Comparison of ENCODE assay signal across 2 cellular contexts in the genomic region with DNA sequence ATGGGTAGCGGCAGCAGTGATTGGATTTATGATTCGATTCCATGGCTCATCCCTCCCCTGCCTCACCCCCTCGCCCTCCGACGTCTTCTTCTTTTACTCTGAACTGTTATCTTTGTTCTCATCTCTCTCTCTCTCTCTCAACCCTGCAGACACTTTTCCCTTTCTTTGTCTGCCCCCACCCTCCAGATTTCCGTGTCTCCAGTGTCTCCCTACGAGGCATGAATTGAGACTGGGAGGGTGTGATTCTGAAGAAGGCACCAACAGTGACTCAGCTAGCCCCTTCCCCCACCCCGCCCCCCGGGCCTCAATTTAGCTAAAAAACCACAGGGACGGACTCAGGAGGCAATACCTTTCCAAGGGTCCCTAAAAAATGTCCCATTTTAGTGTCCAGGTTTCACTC.
TF ChIP-seq lines count a peak whose summit lies in the region.

No MANE protein-coding gene starts in this region.

TF ChIP-seq in GM23338, 12 proteins besides CTCF, POLR2A, EP300 and RAD21 (continues in another document):
- no peak for TF ChIP-seq POLR2AphosphoS5 (IDR thresholded peaks at IDR 0.05; ENCODE audit: low read depth)
- TF ChIP-seq, protein P1, sequence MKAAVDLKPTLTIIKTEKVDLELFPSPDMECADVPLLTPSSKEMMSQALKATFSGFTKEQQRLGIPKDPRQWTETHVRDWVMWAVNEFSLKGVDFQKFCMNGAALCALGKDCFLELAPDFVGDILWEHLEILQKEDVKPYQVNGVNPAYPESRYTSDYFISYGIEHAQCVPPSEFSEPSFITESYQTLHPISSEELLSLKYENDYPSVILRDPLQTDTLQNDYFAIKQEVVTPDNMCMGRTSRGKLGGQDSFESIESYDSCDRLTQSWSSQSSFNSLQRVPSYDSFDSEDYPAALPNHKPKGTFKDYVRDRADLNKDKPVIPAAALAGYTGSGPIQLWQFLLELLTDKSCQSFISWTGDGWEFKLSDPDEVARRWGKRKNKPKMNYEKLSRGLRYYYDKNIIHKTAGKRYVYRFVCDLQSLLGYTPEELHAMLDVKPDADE (IDR thresholded peaks at IDR 0.05), result no peak
- TF ChIP-seq STAT1 (IDR thresholded peaks at IDR 0.05; ENCODE audit: unreplicated experiment), result no peak
- TF ChIP-seq, protein P2, sequence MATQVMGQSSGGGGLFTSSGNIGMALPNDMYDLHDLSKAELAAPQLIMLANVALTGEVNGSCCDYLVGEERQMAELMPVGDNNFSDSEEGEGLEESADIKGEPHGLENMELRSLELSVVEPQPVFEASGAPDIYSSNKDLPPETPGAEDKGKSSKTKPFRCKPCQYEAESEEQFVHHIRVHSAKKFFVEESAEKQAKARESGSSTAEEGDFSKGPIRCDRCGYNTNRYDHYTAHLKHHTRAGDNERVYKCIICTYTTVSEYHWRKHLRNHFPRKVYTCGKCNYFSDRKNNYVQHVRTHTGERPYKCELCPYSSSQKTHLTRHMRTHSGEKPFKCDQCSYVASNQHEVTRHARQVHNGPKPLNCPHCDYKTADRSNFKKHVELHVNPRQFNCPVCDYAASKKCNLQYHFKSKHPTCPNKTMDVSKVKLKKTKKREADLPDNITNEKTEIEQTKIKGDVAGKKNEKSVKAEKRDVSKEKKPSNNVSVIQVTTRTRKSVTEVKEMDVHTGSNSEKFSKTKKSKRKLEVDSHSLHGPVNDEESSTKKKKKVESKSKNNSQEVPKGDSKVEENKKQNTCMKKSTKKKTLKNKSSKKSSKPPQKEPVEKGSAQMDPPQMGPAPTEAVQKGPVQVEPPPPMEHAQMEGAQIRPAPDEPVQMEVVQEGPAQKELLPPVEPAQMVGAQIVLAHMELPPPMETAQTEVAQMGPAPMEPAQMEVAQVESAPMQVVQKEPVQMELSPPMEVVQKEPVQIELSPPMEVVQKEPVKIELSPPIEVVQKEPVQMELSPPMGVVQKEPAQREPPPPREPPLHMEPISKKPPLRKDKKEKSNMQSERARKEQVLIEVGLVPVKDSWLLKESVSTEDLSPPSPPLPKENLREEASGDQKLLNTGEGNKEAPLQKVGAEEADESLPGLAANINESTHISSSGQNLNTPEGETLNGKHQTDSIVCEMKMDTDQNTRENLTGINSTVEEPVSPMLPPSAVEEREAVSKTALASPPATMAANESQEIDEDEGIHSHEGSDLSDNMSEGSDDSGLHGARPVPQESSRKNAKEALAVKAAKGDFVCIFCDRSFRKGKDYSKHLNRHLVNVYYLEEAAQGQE (IDR thresholded peaks at IDR 0.05; ENCODE audit: unreplicated experiment), result no peak
- TF ChIP-seq NANOG (IDR thresholded peaks at IDR 0.05; ENCODE audit: borderline replicate concordance), result no peak
- no peak for TF ChIP-seq EZH2phosphoT487 (IDR thresholded peaks at IDR 0.05; ENCODE audit: unreplicated experiment)
- TF ChIP-seq, protein P3, sequence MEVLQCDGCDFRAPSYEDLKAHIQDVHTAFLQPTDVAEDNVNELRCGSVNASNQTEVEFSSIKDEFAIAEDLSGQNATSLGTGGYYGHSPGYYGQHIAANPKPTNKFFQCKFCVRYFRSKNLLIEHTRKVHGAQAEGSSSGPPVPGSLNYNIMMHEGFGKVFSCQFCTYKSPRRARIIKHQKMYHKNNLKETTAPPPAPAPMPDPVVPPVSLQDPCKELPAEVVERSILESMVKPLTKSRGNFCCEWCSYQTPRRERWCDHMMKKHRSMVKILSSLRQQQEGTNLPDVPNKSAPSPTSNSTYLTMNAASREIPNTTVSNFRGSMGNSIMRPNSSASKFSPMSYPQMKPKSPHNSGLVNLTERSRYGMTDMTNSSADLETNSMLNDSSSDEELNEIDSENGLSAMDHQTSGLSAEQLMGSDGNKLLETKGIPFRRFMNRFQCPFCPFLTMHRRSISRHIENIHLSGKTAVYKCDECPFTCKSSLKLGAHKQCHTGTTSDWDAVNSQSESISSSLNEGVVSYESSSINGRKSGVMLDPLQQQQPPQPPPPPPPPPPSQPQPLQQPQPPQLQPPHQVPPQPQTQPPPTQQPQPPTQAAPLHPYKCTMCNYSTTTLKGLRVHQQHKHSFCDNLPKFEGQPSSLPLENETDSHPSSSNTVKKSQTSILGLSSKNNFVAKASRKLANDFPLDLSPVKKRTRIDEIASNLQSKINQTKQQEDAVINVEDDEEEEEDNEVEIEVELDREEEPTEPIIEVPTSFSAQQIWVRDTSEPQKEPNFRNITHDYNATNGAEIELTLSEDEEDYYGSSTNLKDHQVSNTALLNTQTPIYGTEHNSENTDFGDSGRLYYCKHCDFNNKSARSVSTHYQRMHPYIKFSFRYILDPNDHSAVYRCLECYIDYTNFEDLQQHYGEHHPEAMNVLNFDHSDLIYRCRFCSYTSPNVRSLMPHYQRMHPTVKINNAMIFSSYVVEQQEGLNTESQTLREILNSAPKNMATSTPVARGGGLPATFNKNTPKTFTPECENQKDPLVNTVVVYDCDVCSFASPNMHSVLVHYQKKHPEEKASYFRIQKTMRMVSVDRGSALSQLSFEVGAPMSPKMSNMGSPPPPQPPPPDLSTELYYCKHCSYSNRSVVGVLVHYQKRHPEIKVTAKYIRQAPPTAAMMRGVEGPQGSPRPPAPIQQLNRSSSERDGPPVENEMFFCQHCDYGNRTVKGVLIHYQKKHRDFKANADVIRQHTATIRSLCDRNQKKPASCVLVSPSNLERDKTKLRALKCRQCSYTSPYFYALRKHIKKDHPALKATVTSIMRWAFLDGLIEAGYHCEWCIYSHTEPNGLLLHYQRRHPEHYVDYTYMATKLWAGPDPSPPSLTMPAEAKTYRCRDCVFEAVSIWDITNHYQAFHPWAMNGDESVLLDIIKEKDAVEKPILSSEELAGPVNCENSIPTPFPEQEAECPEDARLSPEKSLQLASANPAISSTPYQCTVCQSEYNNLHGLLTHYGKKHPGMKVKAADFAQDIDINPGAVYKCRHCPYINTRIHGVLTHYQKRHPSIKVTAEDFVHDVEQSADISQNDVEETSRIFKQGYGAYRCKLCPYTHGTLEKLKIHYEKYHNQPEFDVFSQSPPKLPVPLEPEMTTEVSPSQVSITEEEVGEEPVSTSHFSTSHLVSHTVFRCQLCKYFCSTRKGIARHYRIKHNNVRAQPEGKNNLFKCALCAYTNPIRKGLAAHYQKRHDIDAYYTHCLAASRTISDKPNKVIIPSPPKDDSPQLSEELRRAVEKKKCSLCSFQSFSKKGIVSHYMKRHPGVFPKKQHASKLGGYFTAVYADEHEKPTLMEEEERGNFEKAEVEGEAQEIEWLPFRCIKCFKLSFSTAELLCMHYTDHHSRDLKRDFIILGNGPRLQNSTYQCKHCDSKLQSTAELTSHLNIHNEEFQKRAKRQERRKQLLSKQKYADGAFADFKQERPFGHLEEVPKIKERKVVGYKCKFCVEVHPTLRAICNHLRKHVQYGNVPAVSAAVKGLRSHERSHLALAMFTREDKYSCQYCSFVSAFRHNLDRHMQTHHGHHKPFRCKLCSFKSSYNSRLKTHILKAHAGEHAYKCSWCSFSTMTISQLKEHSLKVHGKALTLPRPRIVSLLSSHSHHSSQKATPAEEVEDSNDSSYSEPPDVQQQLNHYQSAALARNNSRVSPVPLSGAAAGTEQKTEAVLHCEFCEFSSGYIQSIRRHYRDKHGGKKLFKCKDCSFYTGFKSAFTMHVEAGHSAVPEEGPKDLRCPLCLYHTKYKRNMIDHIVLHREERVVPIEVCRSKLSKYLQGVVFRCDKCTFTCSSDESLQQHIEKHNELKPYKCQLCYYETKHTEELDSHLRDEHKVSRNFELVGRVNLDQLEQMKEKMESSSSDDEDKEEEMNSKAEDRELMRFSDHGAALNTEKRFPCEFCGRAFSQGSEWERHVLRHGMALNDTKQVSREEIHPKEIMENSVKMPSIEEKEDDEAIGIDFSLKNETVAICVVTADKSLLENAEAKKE (CRISPR knock-in tag; IDR thresholded peaks at IDR 0.05), result no peak
- TF ChIP-seq JUNB (IDR thresholded peaks at IDR 0.05; ENCODE audit: unreplicated experiment), result no peak
- no peak for TF ChIP-seq CREB1 (CRISPR knock-in tag; IDR thresholded peaks at IDR 0.05; ENCODE audit: low read depth)
- TF ChIP-seq ZNF114 (CRISPR knock-in tag; IDR thresholded peaks at IDR 0.05), result no peak

TF ChIP-seq in K562, 482 proteins besides CTCF, POLR2A, EP300 and RAD21:
- TF ChIP-seq, protein P4, sequence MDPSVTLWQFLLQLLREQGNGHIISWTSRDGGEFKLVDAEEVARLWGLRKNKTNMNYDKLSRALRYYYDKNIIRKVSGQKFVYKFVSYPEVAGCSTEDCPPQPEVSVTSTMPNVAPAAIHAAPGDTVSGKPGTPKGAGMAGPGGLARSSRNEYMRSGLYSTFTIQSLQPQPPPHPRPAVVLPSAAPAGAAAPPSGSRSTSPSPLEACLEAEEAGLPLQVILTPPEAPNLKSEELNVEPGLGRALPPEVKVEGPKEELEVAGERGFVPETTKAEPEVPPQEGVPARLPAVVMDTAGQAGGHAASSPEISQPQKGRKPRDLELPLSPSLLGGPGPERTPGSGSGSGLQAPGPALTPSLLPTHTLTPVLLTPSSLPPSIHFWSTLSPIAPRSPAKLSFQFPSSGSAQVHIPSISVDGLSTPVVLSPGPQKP (CRISPR knock-in tag; IDR thresholded peaks at IDR 0.05), result no peak
- TF ChIP-seq NFIC (IDR thresholded peaks at IDR 0.05) (no peak), RFX5 (IDR thresholded peaks at IDR 0.05; ENCODE audit: low read depth, low read length) (no peak), ZNF76 (CRISPR knock-in tag; IDR thresholded peaks at IDR 0.05; ENCODE audit: borderline replicate concordance) (no peak), BCL6 (CRISPR knock-in tag; IDR thresholded peaks at IDR 0.05) (no peak), NCOR1 (IDR thresholded peaks at IDR 0.05) (no peak), GABPA (tag; conservative IDR thresholded peaks at IDR 0.05; ENCODE audit: low read depth) (no peak), TGIF2 (CRISPR knock-in tag; IDR thresholded peaks at IDR 0.05) (no peak), HMG20B (CRISPR knock-in tag; IDR thresholded peaks at IDR 0.05) (no peak), MAFK (IDR thresholded peaks at IDR 0.05; ENCODE audit: low read length) (no peak), HMGN3 (IDR thresholded peaks at IDR 0.05; ENCODE audit: borderline replicate concordance, extremely low read depth, insufficient read length, low read depth, low read length) (no peak), RFX7 (CRISPR knock-in tag; IDR thresholded peaks at IDR 0.05) (no peak), YY1 (IDR thresholded peaks at IDR 0.05; ENCODE audit: borderline replicate concordance in 1 of 3, control insufficient read depth in 1 of 3, extremely low read depth in 1 of 3, insufficient read depth in 3 of 3, insufficient read length in 1 of 3, insufficient replicate concordance in 2 of 3, low read depth in 1 of 3, low read length in 2 of 3) (no peak), COPS2 (conservative IDR thresholded peaks at IDR 0.05) (no peak), ZNF311 (CRISPR knock-in tag; IDR thresholded peaks at IDR 0.05) (no peak), ZSCAN29 (IDR thresholded peaks at IDR 0.05) (no peak), SPI1 (IDR thresholded peaks at IDR 0.05; ENCODE audit: borderline replicate concordance, low read depth, low read length) (no peak)
- TF ChIP-seq, protein P5, sequence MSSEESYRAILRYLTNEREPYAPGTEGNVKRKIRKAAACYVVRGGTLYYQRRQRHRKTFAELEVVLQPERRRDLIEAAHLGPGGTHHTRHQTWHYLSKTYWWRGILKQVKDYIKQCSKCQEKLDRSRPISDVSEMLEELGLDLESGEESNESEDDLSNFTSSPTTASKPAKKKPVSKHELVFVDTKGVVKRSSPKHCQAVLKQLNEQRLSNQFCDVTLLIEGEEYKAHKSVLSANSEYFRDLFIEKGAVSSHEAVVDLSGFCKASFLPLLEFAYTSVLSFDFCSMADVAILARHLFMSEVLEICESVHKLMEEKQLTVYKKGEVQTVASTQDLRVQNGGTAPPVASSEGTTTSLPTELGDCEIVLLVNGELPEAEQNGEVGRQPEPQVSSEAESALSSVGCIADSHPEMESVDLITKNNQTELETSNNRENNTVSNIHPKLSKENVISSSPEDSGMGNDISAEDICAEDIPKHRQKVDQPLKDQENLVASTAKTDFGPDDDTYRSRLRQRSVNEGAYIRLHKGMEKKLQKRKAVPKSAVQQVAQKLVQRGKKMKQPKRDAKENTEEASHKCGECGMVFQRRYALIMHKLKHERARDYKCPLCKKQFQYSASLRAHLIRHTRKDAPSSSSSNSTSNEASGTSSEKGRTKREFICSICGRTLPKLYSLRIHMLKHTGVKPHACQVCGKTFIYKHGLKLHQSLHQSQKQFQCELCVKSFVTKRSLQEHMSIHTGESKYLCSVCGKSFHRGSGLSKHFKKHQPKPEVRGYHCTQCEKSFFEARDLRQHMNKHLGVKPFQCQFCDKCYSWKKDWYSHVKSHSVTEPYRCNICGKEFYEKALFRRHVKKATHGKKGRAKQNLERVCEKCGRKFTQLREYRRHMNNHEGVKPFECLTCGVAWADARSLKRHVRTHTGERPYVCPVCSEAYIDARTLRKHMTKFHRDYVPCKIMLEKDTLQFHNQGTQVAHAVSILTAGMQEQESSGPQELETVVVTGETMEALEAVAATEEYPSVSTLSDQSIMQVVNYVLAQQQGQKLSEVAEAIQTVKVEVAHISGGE (CRISPR knock-in tag; IDR thresholded peaks at IDR 0.05), result no peak
- TF ChIP-seq, protein P6, sequence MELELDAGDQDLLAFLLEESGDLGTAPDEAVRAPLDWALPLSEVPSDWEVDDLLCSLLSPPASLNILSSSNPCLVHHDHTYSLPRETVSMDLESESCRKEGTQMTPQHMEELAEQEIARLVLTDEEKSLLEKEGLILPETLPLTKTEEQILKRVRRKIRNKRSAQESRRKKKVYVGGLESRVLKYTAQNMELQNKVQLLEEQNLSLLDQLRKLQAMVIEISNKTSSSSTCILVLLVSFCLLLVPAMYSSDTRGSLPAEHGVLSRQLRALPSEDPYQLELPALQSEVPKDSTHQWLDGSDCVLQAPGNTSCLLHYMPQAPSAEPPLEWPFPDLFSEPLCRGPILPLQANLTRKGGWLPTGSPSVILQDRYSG (tag; conservative IDR thresholded peaks at IDR 0.05; ENCODE audit: low read depth), result no peak
